Comparison of ENCODE assay signal across 8 cellular contexts in the genomic region with DNA sequence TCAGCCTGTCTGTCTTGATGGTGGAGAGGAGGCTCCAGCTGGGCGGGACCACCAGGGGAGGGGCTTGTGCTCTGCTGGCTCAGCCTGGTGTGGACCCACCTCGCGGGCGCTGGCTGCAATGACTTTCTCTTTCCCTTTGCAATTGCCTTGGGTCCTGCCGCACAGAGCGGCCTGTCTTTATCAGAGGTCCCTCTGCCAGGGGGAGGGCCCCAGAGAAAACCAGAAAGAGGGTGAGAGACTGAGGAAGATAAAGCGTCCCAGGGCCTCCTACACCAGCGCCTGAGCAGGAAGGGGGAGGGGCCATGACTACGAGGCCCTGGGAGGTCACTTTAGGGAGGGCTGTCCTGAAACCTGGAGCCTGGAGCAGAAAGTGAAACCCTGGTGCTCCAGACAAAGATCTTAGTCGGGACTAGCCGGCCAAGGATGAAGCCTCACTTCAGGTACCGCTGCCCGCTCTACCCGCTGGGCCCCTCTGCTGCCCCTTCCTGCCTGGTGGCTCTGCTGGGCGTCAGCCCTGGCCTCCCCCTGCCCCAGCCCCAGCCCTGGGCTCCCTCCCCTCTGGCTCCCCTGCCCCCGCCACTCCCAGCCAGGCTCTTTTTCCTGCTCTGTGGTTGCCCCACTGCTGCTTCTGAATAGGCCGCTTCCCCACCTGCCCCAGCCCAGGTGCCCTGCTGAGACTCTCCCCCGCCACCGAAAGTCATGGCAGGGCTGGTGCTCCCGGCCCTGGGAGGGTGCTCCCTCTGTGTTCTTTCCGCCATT. TPM values are rescaled to one million over a fixed set of nuclear protein-coding genes. Genes with fewer than 3 reads are reported as not detected.
DNase-seq lines count a peak whose midpoint lies in the region; ATAC-seq and TF ChIP-seq lines count a peak whose summit lies in the region.
"Not testable (repeated sequence)": the region's sequence is repeated elsewhere in the genome, so short reads cannot be mapped to it uniquely, and the experiment has no call there.

A gene (plus strand): TSS at position 327 of the 759 bp plus-strand sequence. CDS start 97 bp downstream, at position 424.

- H3K4me2 ChIP-seq in SK-N-SH: peak within 1 kb of the TSS; percentile 79

- H3F3A ChIP-seq in SK-N-SH (replicated peaks; ENCODE audit: insufficient read depth): not testable (repeated sequence)

- not testable (repeated sequence) for H3K9me2 ChIP-seq in SK-N-SH

- peak within 1 kb of the TSS; percentile 39 to 56 for H3K4me3 ChIP-seq in SK-N-SH (ENCODE audit: low read depth in 2 of 2, low read length in 1 of 2)
- H3K4me3 ChIP-seq in muscle layer of colon (ENCODE audit: low read depth in 1 of 2, low read length in 2 of 2): peak within 1 kb of the TSS; percentile 60 to 74

- H3K79me2 ChIP-seq in SK-N-SH (ENCODE audit: insufficient read depth): not testable (repeated sequence)

- WGBS in SK-N-SH (ENCODE audit: low lambda C conversion rate): 40% methylated on average over 4 of the region's 21 CpGs

- not testable (repeated sequence) for TF ChIP-seq CTCF in SK-N-SH (IDR thresholded peaks at IDR 0.05)

- not testable (repeated sequence) for H3K4me1 ChIP-seq in SK-N-SH (ENCODE audit: control insufficient read depth in 1 of 2, insufficient read depth in 2 of 2, low read depth in 1 of 2, low read length in 1 of 2); muscle layer of colon (ENCODE audit: insufficient read depth, low read length)

- H3K9ac ChIP-seq in SK-N-SH (peak within 1 kb of the TSS; percentile 55), muscle layer of colon (ENCODE audit: low read length) (peak within 1 kb of the TSS; percentile 65)

- not testable (repeated sequence) for H3K36me3 ChIP-seq in SK-N-SH (replicated peaks in 1 of 2; ENCODE audit: control insufficient read depth in 1 of 2, insufficient read depth in 2 of 2, low read length in 1 of 2); muscle layer of colon (ENCODE audit: insufficient read depth, low read length)

- H3K27ac ChIP-seq in SK-N-SH (ENCODE audit: low read depth in 2 of 2, low read length in 1 of 2): peak within 1 kb of the TSS; percentile 44 to 53; a peak in 3 of 4 replicates
- H3K27ac ChIP-seq in muscle layer of colon (ENCODE audit: low read depth, low read length): peak within 1 kb of the TSS; percentile 70

- POLR2A ChIA-PET in SK-N-SH (lab: Yijun Ruan, JAX): not testable (repeated sequence)

- ATAC-seq in GM21447 (IDR thresholded peaks at IDR 0.05; ENCODE audit: unreplicated experiment) (peak; percentile 81), HG03565 (IDR thresholded peaks at IDR 0.05; ENCODE audit: unreplicated experiment) (peak; percentile 78)

- not testable (repeated sequence) for H3K9me3 ChIP-seq in SK-N-SH; muscle layer of colon (ENCODE audit: low read length)

- not testable (repeated sequence) for TF ChIP-seq EP300 in SK-N-SH (IDR thresholded peaks at IDR 0.05; ENCODE audit: borderline replicate concordance in 1 of 2, low read depth in 1 of 2, low read length in 1 of 2)

- H3K27me3 ChIP-seq in SK-N-SH (ENCODE audit: insufficient read depth); muscle layer of colon (ENCODE audit: control insufficient read depth in 1 of 2, insufficient read depth in 2 of 2, low read length in 2 of 2): not testable (repeated sequence)

- DNase-seq in DMS153 (lab: John Stamatoyannopoulos, UW) (peak; percentile 13), SK-N-SH (peak; percentile 36), fibroblast of gingiva (ENCODE audit: low read depth) (peak; percentile 50)
- peak; percentile 60 for DNase-seq in activated T-helper 9 cell treated with anti-CD3 and anti-CD28 coated beads, Interleukin-2, amount 50 U/mL, for 16 hours (ENCODE audit: low read depth)
- DNase-seq in stimulated activated CD8-positive, alpha-beta memory T cell treated with anti-CD3 and anti-CD28 coated beads, Interleukin-4, amount 100 ng/mL, for 24 hours (ENCODE audit: low read depth): peak; percentile 52

- CTCF ChIA-PET in SK-N-SH (lab: Yijun Ruan, JAX): not testable (repeated sequence)

- TF ChIP-seq RAD21 in SK-N-SH (IDR thresholded peaks at IDR 0.05; ENCODE audit: low read length): not testable (repeated sequence)

- H2AFZ ChIP-seq in SK-N-SH (ENCODE audit: low read depth): not testable (repeated sequence)

- H4K20me1 ChIP-seq in SK-N-SH (ENCODE audit: insufficient read depth): not testable (repeated sequence)

RNA-seq across cellular contexts. Expression of the gene that starts here (rescaled TPM):
- polyA plus RNA-seq in SK-N-SH (2012; rRNA removed): 3.8 and 4.3 TPM in 2 replicates
- 3.3 and 4.0 TPM in 2 replicates for polyA plus RNA-seq in SK-N-SH (2012; cell fraction: cytosol; rRNA removed)
- polyA plus RNA-seq in SK-N-SH (2012; cell fraction: nucleus; rRNA removed): 3.0 and 4.9 TPM in 2 replicates

Comparison
In these comparisons a context has a peak if more than half of its experiments do, and no peak if none do; other contexts are left out.
1. Peak in every context shown above with its lines: DNase-seq, ATAC-seq, H3K4me3 ChIP-seq and H3K27ac ChIP-seq.